Comparison of ENCODE assay signal across 18 cellular contexts in the genomic region with DNA sequence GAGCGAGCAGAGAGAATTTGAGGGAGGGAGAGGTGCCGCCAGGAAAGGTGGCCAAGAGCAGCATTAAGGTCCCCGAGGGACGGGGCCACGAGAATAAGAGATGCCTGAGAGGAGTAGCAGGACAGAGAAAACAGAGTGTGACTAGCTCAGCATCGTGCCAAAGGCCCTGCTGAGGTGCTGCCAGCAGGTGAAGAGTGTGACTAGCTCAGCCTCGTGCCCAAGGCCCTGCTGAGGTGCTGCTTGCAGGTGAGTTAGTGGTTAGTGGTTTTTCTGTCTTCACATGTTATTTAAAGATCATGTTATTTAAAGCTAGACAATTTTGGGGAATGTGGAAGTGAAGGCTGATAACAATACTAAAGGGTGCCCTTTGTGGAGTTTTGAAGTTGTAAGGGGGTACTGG.
"Had no signal": no experiment of that assay in that cellular context is flagged by ENCODE, and none has a peak within 500 bp of the region (broad histone marks: within the 10 kb centered on the region; RNA-seq: fewer than 3 reads in every experiment).

No MANE protein-coding gene starts in this region.

- H3K9me3 ChIP-seq: MG63, SK-N-SH had no signal

- DNase-seq: Karpas-422, KG1, MG63, NCI-H1092 treated with DMSO at 0.1 percent for 48 hours, NCI-H1436, NCI-H187, NCI-H2029, NCI-H2081 treated with DMSO at 0.1 percent for 48 hours, NCI-H2227 treated with DMSO at 0.1 percent for 48 hours, NCI-H524, NCI-H526 treated with DMSO at 0.1 percent for 48 hours, NCI-H774, PC-3, SHP77, SK-N-SH, T-helper 1 cell had no signal

- ATAC-seq: Panc1, PC-3 had no signal

- H3K4me3 ChIP-seq: MG63 had no signal

- H3K27me3 ChIP-seq: MG63 had no signal

- H3K36me3 ChIP-seq: MG63 had no signal

- H3K27ac ChIP-seq: RWPE1 had no signal

- H3K9ac ChIP-seq: SK-N-SH had no signal

- H3K4me2 ChIP-seq: SK-N-SH had no signal
